ENCODE assay signal across 8 cellular contexts in genomic region chr22:45263790-45264269, GRCh38. TPM values are rescaled to one million over a fixed set of nuclear protein-coding genes. Genes with fewer than 3 reads are reported as not detected.
A peak's percentile ranks its signal among the peaks of the same experiment; 100 is the strongest.
DNase-seq lines count a peak whose midpoint lies in the region; ATAC-seq, FAIRE-seq and TF ChIP-seq lines count a peak whose summit lies in the region.

No MANE protein-coding gene starts in this region.

- H3K27ac ChIP-seq in heart right ventricle = peak overlapping the region in 6 of 10 donors; percentile 5 to 66 (median 42)

- H3K4me1 Mint-ChIP-seq in WTC11 (peaks cover 14% of the 10 kb centered on the region), progenitor cell of endocrine pancreas (ENCODE audit: low read depth) (no peaks in the 10 kb centered on the region)
- no peaks in the 10 kb centered on the region for H3K4me1 Mint-ChIP-seq in activated T-helper 17 cell treated with anti-CD3 and anti-CD28 coated beads, Interleukin-2, amount 50 U/mL, for 72 hours

- intact Hi-C loops in heart right ventricle (cut with DNase I) = loop anchor here in 3 of 10 donors (5.0 to 10.0 kb wide), 2 partner anchors 162 to 439 kb away; no protein-coding TSS in a partner anchor

- H3K9me3 Mint-ChIP-seq in WTC11 (no peaks in the 10 kb centered on the region), progenitor cell of endocrine pancreas (ENCODE audit: low read depth) (no peaks in the 10 kb centered on the region)
- H3K9me3 Mint-ChIP-seq in activated T-helper 17 cell treated with anti-CD3 and anti-CD28 coated beads, Interleukin-2, amount 50 U/mL, for 72 hours = no peaks in the 10 kb centered on the region

- H3K9me3 ChIP-seq in heart right ventricle = no peaks in the 10 kb centered on the region

- H3K36me3 ChIP-seq in heart right ventricle = no peaks in the 10 kb centered on the region

- H3K27me3 Mint-ChIP-seq in WTC11 (ENCODE audit: low read depth) (peaks cover 25% of the 10 kb centered on the region), progenitor cell of endocrine pancreas (peaks cover 6% of the 10 kb centered on the region)
- H3K27me3 Mint-ChIP-seq in activated T-helper 17 cell treated with anti-CD3 and anti-CD28 coated beads, Interleukin-2, amount 50 U/mL, for 72 hours = peaks cover 10% of the 10 kb centered on the region

- peak; percentile 68 for FAIRE-seq in HTR-8/SVneo (lab: Jason Lieb, UNC)

- H3K27ac Mint-ChIP-seq in WTC11 = peak overlapping the region; percentile 2; the same call in 1 of the 2 replicates
- H3K27ac Mint-ChIP-seq in progenitor cell of endocrine pancreas = no peak overlapping the region
- no peak overlapping the region for H3K27ac Mint-ChIP-seq in activated T-helper 17 cell treated with anti-CD3 and anti-CD28 coated beads, Interleukin-2, amount 50 U/mL, for 72 hours

- CTCF ChIA-PET in WTC11 (lab: Charles Lee) = interaction anchor here (0.6 to 3.1 kb wide), 4 partner anchors 39 to 162 kb away, joined by 3 to 12 read pairs (median 4); no protein-coding TSS in a partner anchor

- H3K4me3 Mint-ChIP-seq in WTC11 = no peak overlapping the region
- H3K4me3 Mint-ChIP-seq in progenitor cell of endocrine pancreas (ENCODE audit: low read depth) = no peak overlapping the region
- no peak overlapping the region for H3K4me3 Mint-ChIP-seq in activated T-helper 17 cell treated with anti-CD3 and anti-CD28 coated beads, Interleukin-2, amount 50 U/mL, for 72 hours

- peak; percentile 29; the same call in 1 of the 2 replicates for TF ChIP-seq CTCF in WTC11 (IDR thresholded peaks at IDR 0.05)
- peak; percentile 42 to 77 (median 73) for TF ChIP-seq CTCF in heart right ventricle (IDR thresholded peaks at IDR 0.05)
- peak; percentile 78 for TF ChIP-seq CTCF in progenitor cell of endocrine pancreas (IDR thresholded peaks at IDR 0.05; ENCODE audit: unreplicated experiment)

- WGBS in heart right ventricle, 2 donors = 10 to 14% methylated on average over 8 to 11 of the region's 11 CpGs

- peaks cover 0 to 12% (median 0%) of the 10 kb centered on the region in 7 donors for H3K27me3 ChIP-seq in heart right ventricle

- peak; percentile 29 for ATAC-seq in GM21528 (IDR thresholded peaks at IDR 0.05; ENCODE audit: low FRiP score, unreplicated experiment)
- peak; percentile 59 for ATAC-seq in WTC11
- ATAC-seq in heart right ventricle = peak; percentile 84 to 94 (median 92)
- ATAC-seq in activated T-helper 17 cell treated with anti-CD3 and anti-CD28 coated beads, Interleukin-2, amount 50 U/mL, for 72 hours (replicated peaks) = no peak

- POLR2A ChIA-PET in WTC11 (lab: Charles Lee) = no interaction called here

- DNase-seq in DMS53 treated with DMSO at 0.1 percent for 48 hours (lab: John Stamatoyannopoulos, UW; ENCODE audit: unreplicated experiment) (peak; percentile 73), HTR-8/SVneo (ENCODE audit: insufficient read length, low spot score) (peak; percentile 85), WTC11 (ENCODE audit: low spot score) (peak; percentile 73), heart right ventricle (peak; percentile 71 to 75), progenitor cell of endocrine pancreas (ENCODE audit: low spot score, unreplicated experiment) (peak; percentile 53)
- no peak for DNase-seq in activated CD8-positive, alpha-beta memory T cell treated with anti-CD3 and anti-CD28 coated beads, Interleukin-2, amount 50 U/mL, for 4 hours

- H3K4me3 ChIP-seq in heart right ventricle = no peak overlapping the region

- peaks cover 3 to 28% (median 12%) of the 10 kb centered on the region in 9 donors for H3K4me1 ChIP-seq in heart right ventricle

- H3K36me3 Mint-ChIP-seq in WTC11 (no peaks in the 10 kb centered on the region), progenitor cell of endocrine pancreas (ENCODE audit: insufficient read depth) (no peaks in the 10 kb centered on the region)
- H3K36me3 Mint-ChIP-seq in activated T-helper 17 cell treated with anti-CD3 and anti-CD28 coated beads, Interleukin-2, amount 50 U/mL, for 72 hours (ENCODE audit: low read depth) = no peaks in the 10 kb centered on the region

TF ChIP-seq in WTC11, 78 proteins besides CTCF, POLR2A, EP300 and RAD21 (continues in another document):
- TF ChIP-seq SMAD3 (CRISPR knock-in tag; IDR thresholded peaks at IDR 0.05; ENCODE audit: borderline replicate concordance) = 0 out of 2 replicates have a peak, but pooled peaks have one; percentile 67
- 0 out of 2 replicates have a peak, but pooled peaks have one; percentile 40 for TF ChIP-seq E2F5 (CRISPR knock-in tag; IDR thresholded peaks at IDR 0.05)
- no peak for TF ChIP-seq ZNF263 (CRISPR knock-in tag; IDR thresholded peaks at IDR 0.05; ENCODE audit: low read depth)
- peak; percentile 84; the same call in 1 of the 2 replicates for TF ChIP-seq NFE2L1 (CRISPR knock-in tag; IDR thresholded peaks at IDR 0.05)
- peak; percentile 80 for TF ChIP-seq TEAD1 (CRISPR knock-in tag; IDR thresholded peaks at IDR 0.05)
- TF ChIP-seq, protein P1, sequence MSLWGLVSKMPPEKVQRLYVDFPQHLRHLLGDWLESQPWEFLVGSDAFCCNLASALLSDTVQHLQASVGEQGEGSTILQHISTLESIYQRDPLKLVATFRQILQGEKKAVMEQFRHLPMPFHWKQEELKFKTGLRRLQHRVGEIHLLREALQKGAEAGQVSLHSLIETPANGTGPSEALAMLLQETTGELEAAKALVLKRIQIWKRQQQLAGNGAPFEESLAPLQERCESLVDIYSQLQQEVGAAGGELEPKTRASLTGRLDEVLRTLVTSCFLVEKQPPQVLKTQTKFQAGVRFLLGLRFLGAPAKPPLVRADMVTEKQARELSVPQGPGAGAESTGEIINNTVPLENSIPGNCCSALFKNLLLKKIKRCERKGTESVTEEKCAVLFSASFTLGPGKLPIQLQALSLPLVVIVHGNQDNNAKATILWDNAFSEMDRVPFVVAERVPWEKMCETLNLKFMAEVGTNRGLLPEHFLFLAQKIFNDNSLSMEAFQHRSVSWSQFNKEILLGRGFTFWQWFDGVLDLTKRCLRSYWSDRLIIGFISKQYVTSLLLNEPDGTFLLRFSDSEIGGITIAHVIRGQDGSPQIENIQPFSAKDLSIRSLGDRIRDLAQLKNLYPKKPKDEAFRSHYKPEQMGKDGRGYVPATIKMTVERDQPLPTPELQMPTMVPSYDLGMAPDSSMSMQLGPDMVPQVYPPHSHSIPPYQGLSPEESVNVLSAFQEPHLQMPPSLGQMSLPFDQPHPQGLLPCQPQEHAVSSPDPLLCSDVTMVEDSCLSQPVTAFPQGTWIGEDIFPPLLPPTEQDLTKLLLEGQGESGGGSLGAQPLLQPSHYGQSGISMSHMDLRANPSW (CRISPR knock-in tag; conservative IDR thresholded peaks at IDR 0.05; ENCODE audit: low read depth) = no peak
- TF ChIP-seq JUN (CRISPR knock-in tag; IDR thresholded peaks at IDR 0.05) = no peak
- peak; percentile 87 for TF ChIP-seq USF2 (CRISPR knock-in tag; IDR thresholded peaks at IDR 0.05)
- TF ChIP-seq HMGA2 (CRISPR knock-in tag; IDR thresholded peaks at IDR 0.05) = no peak
- no peak for TF ChIP-seq MLX (CRISPR knock-in tag; IDR thresholded peaks at IDR 0.05)
- TF ChIP-seq, protein P2, sequence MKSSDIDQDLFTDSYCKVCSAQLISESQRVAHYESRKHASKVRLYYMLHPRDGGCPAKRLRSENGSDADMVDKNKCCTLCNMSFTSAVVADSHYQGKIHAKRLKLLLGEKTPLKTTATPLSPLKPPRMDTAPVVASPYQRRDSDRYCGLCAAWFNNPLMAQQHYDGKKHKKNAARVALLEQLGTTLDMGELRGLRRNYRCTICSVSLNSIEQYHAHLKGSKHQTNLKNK (CRISPR knock-in tag; IDR thresholded peaks at IDR 0.05) = no peak

RNA-seq across cellular contexts. Expression of gene UPK3A, which starts 20.9 kb away (rescaled TPM):
- total RNA-seq in WTC11 (2021) (0.23 to 0.62 TPM (median 0.37 TPM) in 3 replicates), heart right ventricle (not detected), progenitor cell of endocrine pancreas (0.57 and 1.9 TPM in 2 replicates)
- under 1 TPM in 1 of 2 donors, not detected in 1; 0.48 TPM for polyA plus RNA-seq in heart right ventricle
- not detected for total RNA-seq in activated T-helper 17 cell treated with anti-CD3 and anti-CD28 coated beads, Interleukin-2, amount 50 U/mL, for 72 hours

RNA-seq across cellular contexts. Expression of gene KIAA0930, which starts 23.1 kb away (rescaled TPM):
- 53.2 to 62.1 TPM (median 57.6 TPM) in 3 replicates for total RNA-seq in WTC11 (2021)
- total RNA-seq in heart right ventricle = 10 to 100 TPM; 12.2 to 48.3 (median 16.9) TPM
- polyA plus RNA-seq in heart right ventricle = 10 to 100 TPM in 1 of 2 donors, 1 to 10 TPM in 1; 9.1 to 16.2 TPM
- total RNA-seq in progenitor cell of endocrine pancreas = 44.1 and 45.3 TPM in 2 replicates
- 10 to 100 TPM in 1 of 2 donors, 1 to 10 TPM in 1; 8.7 to 24.1 TPM for total RNA-seq in activated T-helper 17 cell treated with anti-CD3 and anti-CD28 coated beads, Interleukin-2, amount 50 U/mL, for 72 hours

RNA-seq across cellular contexts. Expression of gene FAM118A, which starts 45.9 kb away (rescaled TPM):
- 20.7 to 21.6 TPM (median 21.3 TPM) in 3 replicates for total RNA-seq in WTC11 (2021)
- total RNA-seq in heart right ventricle = 10 to 100 TPM; 10.4 to 30.8 (median 16.3) TPM
- 10 to 100 TPM; 10.2 to 35.7 TPM for polyA plus RNA-seq in heart right ventricle
- total RNA-seq in progenitor cell of endocrine pancreas = 122 and 131 TPM in 2 replicates
- total RNA-seq in activated T-helper 17 cell treated with anti-CD3 and anti-CD28 coated beads, Interleukin-2, amount 50 U/mL, for 72 hours = 10 to 100 TPM; 64.3 to 99.4 TPM
